In genomic region chr6:90183587-90184333, GRCh38 we compare ENCODE assay signal across 16 cellular contexts.
DNase-seq lines count a peak whose midpoint lies in the region; ATAC-seq, FAIRE-seq and TF ChIP-seq lines count a peak whose summit lies in the region.
"Had no signal": no experiment of that assay in that cellular context is flagged by ENCODE, and none has a peak within 500 bp of the region (broad histone marks: within the 10 kb centered on the region; RNA-seq: fewer than 3 reads in every experiment).

No MANE protein-coding gene starts in this region.

- H3K27ac Mint-ChIP-seq in activated CD8-positive, alpha-beta T cell treated with anti-CD3 and anti-CD28 coated beads, Interleukin-2, amount 10 ng/mL, durations not matched to agents 7 days and 5 days, result peak overlapping the region; percentile 81
- H3K27ac Mint-ChIP-seq in stimulated activated effector memory CD8-positive, alpha-beta T cell treated with anti-CD3 and anti-CD28 coated beads, Interleukin-12 subunit alpha, Interleukin-12 subunit beta, amount 100 ng/mL, for 72 hours, result peak overlapping the region; percentile 39
- H3K27ac Mint-ChIP-seq in glutamatergic neuron (ENCODE audit: unreplicated experiment), result no peak overlapping the region
- H3K27ac Mint-ChIP-seq: WTC11 had no signal

- intact Hi-C loops in mammary epithelial cell (cut with micrococcal nuclease), result no loop called here
- intact Hi-C loops in breast epithelium (cut with DNase I; ENCODE audit: low total_unique reads), result no loop called here

- H3K36me3 ChIP-seq in mammary epithelial cell (ENCODE audit: insufficient read depth, low read length), result no peaks in the 10 kb centered on the region
- no peaks in the 10 kb centered on the region for H3K36me3 ChIP-seq in breast epithelium

- H3K4me1 Mint-ChIP-seq in activated CD8-positive, alpha-beta T cell treated with anti-CD3 and anti-CD28 coated beads, Interleukin-2, amount 10 ng/mL, durations not matched to agents 7 days and 5 days (ENCODE audit: low read depth), result peaks cover 77% of the 10 kb centered on the region
- peaks cover 14% of the 10 kb centered on the region for H3K4me1 Mint-ChIP-seq in stimulated activated effector memory CD8-positive, alpha-beta T cell treated with anti-CD3 and anti-CD28 coated beads, Interleukin-12 subunit alpha, Interleukin-12 subunit beta, amount 100 ng/mL, for 72 hours
- peaks cover 54% of the 10 kb centered on the region for H3K4me1 Mint-ChIP-seq in glutamatergic neuron (ENCODE audit: low read depth, unreplicated experiment)

- dilution Hi-C loops in mammary epithelial cell (cut with HindIII; ENCODE audit: low sequenced_read_pairs), result loop anchor here (25.0 kb wide), 1 partner anchor 104 kb away; the partner anchor contains the start of gene BACH2

- H3K4me1 ChIP-seq in mammary epithelial cell (ENCODE audit: insufficient read depth, low read length), result peaks cover 17% of the 10 kb centered on the region
- no peaks in the 10 kb centered on the region for H3K4me1 ChIP-seq in breast epithelium

- CTCF ChIA-PET in mammary epithelial cell (lab: Charles Lee; ENCODE audit: low non-redundant PET), result interaction anchor here (0.6 kb wide), 1 partner anchor 86 kb away, joined by 3 read pairs; no protein-coding TSS in a partner anchor
- CTCF ChIA-PET in activated CD8-positive, alpha-beta T cell treated with anti-CD3 and anti-CD28 coated beads, Interleukin-2, amount 10 ng/mL, durations not matched to agents 7 days and 5 days (lab: Charles Lee), result interaction anchor here (0.7 to 2.9 kb wide), 13 partner anchors 8 to 243 kb away, joined by 3 to 12 read pairs (median 3); no protein-coding TSS in a partner anchor

- H3K4me3 ChIP-seq in mammary epithelial cell (replicated peaks in 1 of 3; ENCODE audit: insufficient read depth in 1 of 3, low read depth in 2 of 3, low read length in 3 of 3) (no peak overlapping the region), breast epithelium (no peak overlapping the region)
- H3K4me3 ChIP-seq: GM23248 had no signal

- POLR2A ChIA-PET in activated CD8-positive, alpha-beta T cell treated with anti-CD3 and anti-CD28 coated beads, Interleukin-2, amount 10 ng/mL, durations not matched to agents 7 days and 5 days (lab: Charles Lee), result interaction anchor here (1.3 to 2.0 kb wide), 2 partner anchors 35 to 112 kb away, joined by 5 to 6 read pairs; no protein-coding TSS in a partner anchor

- TF ChIP-seq POLR2A in breast epithelium (IDR thresholded peaks at IDR 0.05), result no peak

- no peaks in the 10 kb centered on the region for H3K27me3 Mint-ChIP-seq in activated CD8-positive, alpha-beta T cell treated with anti-CD3 and anti-CD28 coated beads, Interleukin-2, amount 10 ng/mL, durations not matched to agents 7 days and 5 days (ENCODE audit: low read depth)
- H3K27me3 Mint-ChIP-seq in glutamatergic neuron (ENCODE audit: unreplicated experiment), result peaks cover 3% of the 10 kb centered on the region

- no TSS peak for BruUV-seq in mammary epithelial cell (replicated peaks; lab: Mats Ljungman, UMichigan)

- H3K27ac ChIP-seq in mammary epithelial cell (ENCODE audit: insufficient read depth, low read depth, low read length), result no peak overlapping the region
- H3K27ac ChIP-seq in breast epithelium, result no peak overlapping the region
- H3K27ac ChIP-seq: GM23248 had no signal

- H3K27me3 ChIP-seq in mammary epithelial cell (ENCODE audit: insufficient read depth, low read length), result no peaks in the 10 kb centered on the region
- H3K27me3 ChIP-seq in breast epithelium, result no peaks in the 10 kb centered on the region

- H3K9me3 Mint-ChIP-seq in activated CD8-positive, alpha-beta T cell treated with anti-CD3 and anti-CD28 coated beads, Interleukin-2, amount 10 ng/mL, durations not matched to agents 7 days and 5 days (ENCODE audit: insufficient read depth), result no peaks in the 10 kb centered on the region
- H3K9me3 Mint-ChIP-seq in stimulated activated effector memory CD8-positive, alpha-beta T cell treated with anti-CD3 and anti-CD28 coated beads, Interleukin-12 subunit alpha, Interleukin-12 subunit beta, amount 100 ng/mL, for 72 hours, result no peaks in the 10 kb centered on the region
- peaks cover 5% of the 10 kb centered on the region for H3K9me3 Mint-ChIP-seq in glutamatergic neuron (ENCODE audit: unreplicated experiment)

- H4K20me1 ChIP-seq in mammary epithelial cell (ENCODE audit: insufficient read depth, low read length), result no peaks in the 10 kb centered on the region

- H3K36me3 Mint-ChIP-seq in activated CD8-positive, alpha-beta T cell treated with anti-CD3 and anti-CD28 coated beads, Interleukin-2, amount 10 ng/mL, durations not matched to agents 7 days and 5 days (ENCODE audit: low read depth), result peaks cover 31% of the 10 kb centered on the region
- no peaks in the 10 kb centered on the region for H3K36me3 Mint-ChIP-seq in stimulated activated effector memory CD8-positive, alpha-beta T cell treated with anti-CD3 and anti-CD28 coated beads, Interleukin-12 subunit alpha, Interleukin-12 subunit beta, amount 100 ng/mL, for 72 hours
- H3K36me3 Mint-ChIP-seq in glutamatergic neuron (ENCODE audit: unreplicated experiment), result no peaks in the 10 kb centered on the region
- H3K36me3 Mint-ChIP-seq: WTC11 had no signal

- in situ Hi-C loops in mammary epithelial cell (cut with MboI; ENCODE audit: low sequenced_read_pairs in 2 of 2), result no loop called here

- peak overlapping the region; percentile 61 for H3K4me3 Mint-ChIP-seq in activated CD8-positive, alpha-beta T cell treated with anti-CD3 and anti-CD28 coated beads, Interleukin-2, amount 10 ng/mL, durations not matched to agents 7 days and 5 days
- H3K4me3 Mint-ChIP-seq in stimulated activated effector memory CD8-positive, alpha-beta T cell treated with anti-CD3 and anti-CD28 coated beads, Interleukin-12 subunit alpha, Interleukin-12 subunit beta, amount 100 ng/mL, for 72 hours, result no peak overlapping the region
- H3K4me3 Mint-ChIP-seq in glutamatergic neuron (ENCODE audit: unreplicated experiment), result no peak overlapping the region
- H3K4me3 Mint-ChIP-seq: WTC11 had no signal

- no peak for TF ChIP-seq CTCF in mammary epithelial cell (conservative IDR thresholded peaks at IDR 0.05 in 1 of 2, IDR thresholded peaks at IDR 0.05 in 1 of 2; ENCODE audit: extremely low read depth in 1 of 2, insufficient read depth in 1 of 2, low read depth in 1 of 2, low read length in 2 of 2)
- TF ChIP-seq CTCF in breast epithelium (IDR thresholded peaks at IDR 0.05), result no peak
- TF ChIP-seq CTCF in glutamatergic neuron (IDR thresholded peaks at IDR 0.05; ENCODE audit: partially characterized antibody, unreplicated experiment), result no peak

- H3K79me2 ChIP-seq in mammary epithelial cell (ENCODE audit: insufficient read depth, low read length), result no peaks in the 10 kb centered on the region

- peak overlapping the region; percentile 45 for H2AFZ ChIP-seq in mammary epithelial cell (ENCODE audit: low read depth, low read length)
- H2AFZ ChIP-seq: GM23248 had no signal

- H3K9ac ChIP-seq in mammary epithelial cell (ENCODE audit: insufficient read depth, low read length), result no peak overlapping the region
- H3K9ac ChIP-seq: GM23248 had no signal

- DNase-seq in mammary epithelial cell (no peak), breast epithelium (ENCODE audit: low spot score in 2 of 2) (no peak), left kidney (ENCODE audit: low read depth, low spot score) (peak; percentile 63), glutamatergic neuron (no peak), GM19239 (ENCODE audit: insufficient read length, low spot score) (no peak)
- no peak for DNase-seq in activated CD8-positive, alpha-beta T cell treated with anti-CD3 and anti-CD28 coated beads, Interleukin-2, amount 10 ng/mL, durations not matched to agents 7 days and 5 days
- DNase-seq in stimulated activated effector memory CD8-positive, alpha-beta T cell treated with anti-CD3 and anti-CD28 coated beads, Interleukin-12 subunit alpha, Interleukin-12 subunit beta, amount 100 ng/mL, for 72 hours (ENCODE audit: low spot score in 2 of 2), result no peak
- DNase-seq: GM23248; head of caudate nucleus; NCI-H2029; posterior cingulate gyrus; SHP77 treated with DMSO at 0.1 percent for 48 hours; stimulated activated CD4-positive, alpha-beta T cell treated with anti-CD3 and anti-CD28 coated beads, Interleukin-2, amount 100 ng/mL, for 48 hours had no signal

- H3K4me2 ChIP-seq in mammary epithelial cell (ENCODE audit: insufficient read depth, low read depth, low read length), result no peak overlapping the region

- H3K9me3 ChIP-seq in mammary epithelial cell (replicated peaks; ENCODE audit: insufficient read depth, low read length) (no peaks in the 10 kb centered on the region), breast epithelium (no peaks in the 10 kb centered on the region)

- WGBS in mammary epithelial cell (ENCODE audit: low coverage, missing lambda C conversion rate), result 45% methylated on average over 3 of the region's 3 CpGs

- no peak for FAIRE-seq in GM19239 (lab: Jason Lieb, UNC)
- FAIRE-seq: endothelial cell of umbilical vein had no signal

- ATAC-seq in activated CD8-positive, alpha-beta T cell treated with anti-CD3 and anti-CD28 coated beads, Interleukin-2, amount 10 ng/mL, durations not matched to agents 7 days and 5 days, result no peak
- no peak for ATAC-seq in stimulated activated effector memory CD8-positive, alpha-beta T cell treated with anti-CD3 and anti-CD28 coated beads, Interleukin-12 subunit alpha, Interleukin-12 subunit beta, amount 100 ng/mL, for 72 hours
- ATAC-seq in HG03432 (IDR thresholded peaks at IDR 0.05; ENCODE audit: unreplicated experiment), result no peak
- ATAC-seq: WTC11 had no signal
